24 cellular contexts compared by ENCODE assay signal in genomic region chr12:132765366-132765765, GRCh38. TPM values are rescaled to one million over a fixed set of nuclear protein-coding genes. Genes with fewer than 3 reads are reported as not detected.
DNase-seq lines count a peak whose midpoint lies in the region; ATAC-seq and TF ChIP-seq lines count a peak whose summit lies in the region.
"Had no signal": no experiment of that assay in that cellular context is flagged by ENCODE, and none has a peak within 500 bp of the region (broad histone marks: within the 10 kb centered on the region; RNA-seq: fewer than 3 reads in every experiment).

No MANE protein-coding gene starts in this region.

- H3K27ac Mint-ChIP-seq in CD4-positive, alpha-beta T cell = peak overlapping the region; percentile 56
- H3K27ac Mint-ChIP-seq in IgD-negative memory B cell (peak overlapping the region in 2 of 3 donors; percentile 57 to 97), WTC11 (peak overlapping the region; percentile 49; the same call in 1 of the 2 replicates)
- peak overlapping the region; percentile 46 to 47 for H3K27ac Mint-ChIP-seq in natural killer cell treated with Interleukin-12 subunit alpha and Interleukin-12 subunit beta and Interleukin-15 and Interleukin-18, amount 100 ng/mL, for 72 hours
- H3K27ac Mint-ChIP-seq: activated CD4-positive, alpha-beta memory T cell treated with anti-CD3 and anti-CD28 coated beads for 36 hours; activated naive CD8-positive, alpha-beta T cell treated with anti-CD3 and anti-CD28 coated beads, Interleukin-2, amount 10 ng/mL, durations not matched to agents 7 days and 5 days; activated T-helper 2 cell treated with anti-CD3 and anti-CD28 coated beads, Interferon-gamma antibody, Interleukin-2, Interleukin-4, amounts not matched to agents 10 μg/mL and 5 μg/mL and 100 μg/mL, durations not matched to agents 14 hours and 24 hours and 36 hours; CD4-positive, alpha-beta memory T cell had no signal

- H3K14ac ChIP-seq in neuronal stem cell (ENCODE audit: low read length) = no peak overlapping the region

- H2BK12ac ChIP-seq in neuronal stem cell (ENCODE audit: low read length) = no peak overlapping the region

- no peak for DNase-seq in CD4-positive, alpha-beta T cell
- DNase-seq in WTC11 (ENCODE audit: low spot score) (no peak), neuronal stem cell (ENCODE audit: low spot score) (no peak), AML-193 (lab: John Stamatoyannopoulos, UW) (no peak), tibial artery (no peak)
- no peak for DNase-seq in natural killer cell treated with Interleukin-12 subunit alpha and Interleukin-12 subunit beta and Interleukin-15 and Interleukin-18, amount 100 ng/mL, for 72 hours (ENCODE audit: low spot score)
- DNase-seq: activated CD4-positive, alpha-beta memory T cell treated with anti-CD3 and anti-CD28 coated beads for 36 hours; activated CD8-positive, alpha-beta memory T cell treated with anti-CD3 and anti-CD28 coated beads, Interleukin-2, amount 50 U/mL, for 48 hours; activated naive CD8-positive, alpha-beta T cell treated with anti-CD3 and anti-CD28 coated beads, Interleukin-2, amount 10 ng/mL, durations not matched to agents 7 days and 5 days; CD4-positive, alpha-beta memory T cell; DMS 273 treated with DMSO at 0.1 percent for 48 hours; effector CD4-positive, alpha-beta T cell; head of caudate nucleus; KBM-7; MV-4-11; NCI-H2171 treated with DMSO at 0.1 percent for 48 hours; NCI-H524 treated with DMSO at 0.1 percent for 48 hours; transverse colon; WERI-Rb-1 had no signal

- H2AFZ ChIP-seq in neuronal stem cell (ENCODE audit: low read length) = no peak overlapping the region

- H3K4ac ChIP-seq in neuronal stem cell (ENCODE audit: low read length) = no peak overlapping the region

- no peaks in the 10 kb centered on the region for H3K27me3 ChIP-seq in CD4-positive, alpha-beta T cell (ENCODE audit: control insufficient read depth, insufficient read depth, low read length)
- H3K27me3 ChIP-seq in neuronal stem cell (ENCODE audit: control insufficient read depth in 3 of 3, insufficient read depth in 3 of 3, low read depth in 1 of 3, low read length in 3 of 3) (no peaks in the 10 kb centered on the region), tibial artery (no peaks in the 10 kb centered on the region)
- H3K27me3 ChIP-seq: SJSA1, transverse colon had no signal

- WGBS in neuronal stem cell (ENCODE audit: extremely low coverage in 2 of 2, insufficient read length in 2 of 2, insufficient replicate concordance in 1 of 2), 2 donors = no CpG with 5 or more reads among the region's 12 CpGs

- H3K23ac ChIP-seq in neuronal stem cell (ENCODE audit: low read depth, low read length, poor library complexity) = no peak overlapping the region

- H3K27me3 Mint-ChIP-seq in CD4-positive, alpha-beta T cell = no peaks in the 10 kb centered on the region
- H3K27me3 Mint-ChIP-seq in IgD-negative memory B cell = peaks cover 2% of the 10 kb centered on the region
- no peaks in the 10 kb centered on the region for H3K27me3 Mint-ChIP-seq in WTC11 (ENCODE audit: low read depth)
- H3K27me3 Mint-ChIP-seq in natural killer cell treated with Interleukin-12 subunit alpha and Interleukin-12 subunit beta and Interleukin-15 and Interleukin-18, amount 100 ng/mL, for 72 hours = no peaks in the 10 kb centered on the region
- H3K27me3 Mint-ChIP-seq: activated CD4-positive, alpha-beta memory T cell treated with anti-CD3 and anti-CD28 coated beads for 36 hours; activated naive CD8-positive, alpha-beta T cell treated with anti-CD3 and anti-CD28 coated beads, Interleukin-2, amount 10 ng/mL, durations not matched to agents 7 days and 5 days; CD4-positive, alpha-beta memory T cell had no signal

- H3K36me3 Mint-ChIP-seq in CD4-positive, alpha-beta T cell (ENCODE audit: low read depth) = peaks cover 11% of the 10 kb centered on the region
- H3K36me3 Mint-ChIP-seq in IgD-negative memory B cell = peaks cover 2% of the 10 kb centered on the region
- 0 out of 2 replicates have a peak, but pooled peaks cover under 1% of the 10 kb centered on the region for H3K36me3 Mint-ChIP-seq in WTC11
- peaks cover 4% of the 10 kb centered on the region for H3K36me3 Mint-ChIP-seq in natural killer cell treated with Interleukin-12 subunit alpha and Interleukin-12 subunit beta and Interleukin-15 and Interleukin-18, amount 100 ng/mL, for 72 hours

- no peaks in the 10 kb centered on the region for H3K9me3 ChIP-seq in CD4-positive, alpha-beta T cell (ENCODE audit: control insufficient read depth, low read length)
- H3K9me3 ChIP-seq in neuronal stem cell (replicated peaks in 1 of 2; ENCODE audit: control insufficient read depth in 2 of 2, insufficient read depth in 1 of 2, low read depth in 1 of 2, low read length in 2 of 2) (no peaks in the 10 kb centered on the region), tibial artery (no peaks in the 10 kb centered on the region)
- H3K9me3 ChIP-seq: psoas muscle, SJSA1, transverse colon had no signal

- CTCF ChIA-PET in CD4-positive, alpha-beta T cell (lab: Charles Lee) = no interaction called here
- CTCF ChIA-PET in WTC11 (lab: Charles Lee) = no interaction called here

- H3K4me3 ChIP-seq in neuronal stem cell (ENCODE audit: low read length in 2 of 2) (no peak overlapping the region), tibial artery (no peak overlapping the region)
- H3K4me3 ChIP-seq: psoas muscle, SJSA1, transverse colon had no signal

- peak overlapping the region; percentile 15 for H3K4me3 Mint-ChIP-seq in CD4-positive, alpha-beta T cell
- H3K4me3 Mint-ChIP-seq in IgD-negative memory B cell (peak overlapping the region in 3 of 4 donors; percentile 7 to 75 (median 65)), WTC11 (no peak overlapping the region)
- H3K4me3 Mint-ChIP-seq in natural killer cell treated with Interleukin-12 subunit alpha and Interleukin-12 subunit beta and Interleukin-15 and Interleukin-18, amount 100 ng/mL, for 72 hours = peak overlapping the region; percentile 41
- H3K4me3 Mint-ChIP-seq: activated CD4-positive, alpha-beta memory T cell treated with anti-CD3 and anti-CD28 coated beads for 36 hours; activated naive CD8-positive, alpha-beta T cell treated with anti-CD3 and anti-CD28 coated beads, Interleukin-2, amount 10 ng/mL, durations not matched to agents 7 days and 5 days had no signal

- H3K79me1 ChIP-seq in neuronal stem cell (ENCODE audit: low read depth, low read length) = peaks cover 4% of the 10 kb centered on the region

- H3K18ac ChIP-seq in neuronal stem cell (ENCODE audit: low read length) = no peak overlapping the region

- H2BK5ac ChIP-seq in neuronal stem cell (ENCODE audit: low read length) = no peak overlapping the region

- no peak overlapping the region for H2BK120ac ChIP-seq in neuronal stem cell (ENCODE audit: low read depth, low read length)

- intact Hi-C loops in CD4-positive, alpha-beta T cell (cut with DNase I, micrococcal nuclease) = loop anchor here in 1 of 2 experiments (5.0 kb wide), 1 partner anchor 42 kb away; no protein-coding TSS in a partner anchor
- intact Hi-C loops in tibial artery (cut with DNase I; ENCODE audit: low total_unique reads) = loop anchor here (10.0 kb wide), 2 partner anchors 51 to 139 kb away; partner anchors contain the start of gene PGAM5

- POLR2A ChIA-PET in CD4-positive, alpha-beta T cell (lab: Charles Lee) = no interaction called here
- POLR2A ChIA-PET in WTC11 (lab: Charles Lee) = no interaction called here

- H3K4me1 ChIP-seq in neuronal stem cell (ENCODE audit: control insufficient read depth in 2 of 2, insufficient read depth in 1 of 2, low read depth in 1 of 2, low read length in 2 of 2) (peaks cover 3 to 4% of the 10 kb centered on the region in 2 donors), tibial artery (peaks cover 0 to 14% (median 12%) of the 10 kb centered on the region in 4 donors)

- H2BK15ac ChIP-seq in neuronal stem cell (ENCODE audit: low read length) = no peak overlapping the region

- ATAC-seq in CD4-positive, alpha-beta T cell (ENCODE audit: poor library complexity) = no peak
- ATAC-seq in WTC11 (no peak), HG02938 (IDR thresholded peaks at IDR 0.05; ENCODE audit: unreplicated experiment) (no peak)
- ATAC-seq in natural killer cell treated with Interleukin-12 subunit alpha and Interleukin-12 subunit beta and Interleukin-15 and Interleukin-18, amount 100 ng/mL, for 72 hours = no peak
- ATAC-seq: psoas muscle had no signal

- H3K4me1 Mint-ChIP-seq in CD4-positive, alpha-beta T cell (ENCODE audit: low read depth) = peaks cover 48% of the 10 kb centered on the region
- H3K4me1 Mint-ChIP-seq in IgD-negative memory B cell (peaks cover 42 to 49% (median 47%) of the 10 kb centered on the region in 3 donors), WTC11 (peaks cover 12% of the 10 kb centered on the region)
- H3K4me1 Mint-ChIP-seq in natural killer cell treated with Interleukin-12 subunit alpha and Interleukin-12 subunit beta and Interleukin-15 and Interleukin-18, amount 100 ng/mL, for 72 hours (ENCODE audit: low read depth in 2 of 2) = peaks cover 32 to 34% of the 10 kb centered on the region in 2 donors

- H4K8ac ChIP-seq in neuronal stem cell (ENCODE audit: low read depth, low read length) = no peak overlapping the region

- no peak overlapping the region for H3K27ac ChIP-seq in CD4-positive, alpha-beta T cell (ENCODE audit: low read depth, low read length)
- H3K27ac ChIP-seq in neuronal stem cell (replicated peaks; ENCODE audit: low read length) (no peak overlapping the region), tibial artery (no peak overlapping the region)
- H3K27ac ChIP-seq: SJSA1, transverse colon, WERI-Rb-1 had no signal

- H3K9ac ChIP-seq in neuronal stem cell (ENCODE audit: low read depth, low read length, poor library complexity) = no peak overlapping the region

- no peak overlapping the region for H4K91ac ChIP-seq in neuronal stem cell (ENCODE audit: low read depth, low read length, poor library complexity)

- no peak for TF ChIP-seq CTCF in CD4-positive, alpha-beta T cell (IDR thresholded peaks at IDR 0.05)
- TF ChIP-seq CTCF in WTC11 (IDR thresholded peaks at IDR 0.05) (no peak), tibial artery (IDR thresholded peaks at IDR 0.05) (no peak)

- H2AK5ac ChIP-seq in neuronal stem cell (ENCODE audit: low read depth, low read length) = no peak overlapping the region

- H3K9me3 Mint-ChIP-seq in CD4-positive, alpha-beta T cell = no peaks in the 10 kb centered on the region
- no peaks in the 10 kb centered on the region for H3K9me3 Mint-ChIP-seq in IgD-negative memory B cell
- no peaks in the 10 kb centered on the region for H3K9me3 Mint-ChIP-seq in WTC11
- no peaks in the 10 kb centered on the region for H3K9me3 Mint-ChIP-seq in natural killer cell treated with Interleukin-12 subunit alpha and Interleukin-12 subunit beta and Interleukin-15 and Interleukin-18, amount 100 ng/mL, for 72 hours
- H3K9me3 Mint-ChIP-seq: activated CD4-positive, alpha-beta memory T cell treated with anti-CD3 and anti-CD28 coated beads for 36 hours; activated naive CD8-positive, alpha-beta T cell treated with anti-CD3 and anti-CD28 coated beads, Interleukin-2, amount 10 ng/mL, durations not matched to agents 7 days and 5 days; activated T-helper 2 cell treated with anti-CD3 and anti-CD28 coated beads, Interferon-gamma antibody, Interleukin-2, Interleukin-4, amounts not matched to agents 10 μg/mL and 5 μg/mL and 100 μg/mL, durations not matched to agents 14 hours and 24 hours and 36 hours had no signal

- peaks cover 0 to 21% of the 10 kb centered on the region in 2 donors for H3K36me3 ChIP-seq in neuronal stem cell (replicated peaks in 1 of 2; ENCODE audit: control insufficient read depth in 2 of 2, insufficient read depth in 2 of 2, low read length in 2 of 2)
- peaks cover 0 to 9% (median 7%) of the 10 kb centered on the region in 3 donors for H3K36me3 ChIP-seq in tibial artery
- H3K36me3 ChIP-seq: transverse colon had no signal

- no peak overlapping the region for H3K4me2 ChIP-seq in neuronal stem cell (ENCODE audit: insufficient read depth, low read length, poor library complexity, severe bottlenecking)

RNA-seq across cellular contexts. Expression of gene ANKLE2, which starts 3.7 kb away (rescaled TPM):
- 10 to 100 TPM; 61.7 to 65.7 TPM for total RNA-seq in CD4-positive, alpha-beta T cell
- polyA plus RNA-seq in IgD-negative memory B cell = 26.6 TPM
- total RNA-seq in WTC11 (2021) = 50.3 to 63.8 TPM (median 50.6 TPM) in 3 replicates
- 100 to 1,000 TPM; 163 to 193 TPM for total RNA-seq in natural killer cell treated with Interleukin-12 subunit alpha and Interleukin-12 subunit beta and Interleukin-15 and Interleukin-18, amount 100 ng/mL, for 72 hours
- 34.7 TPM for polyA plus RNA-seq in neuronal stem cell (2013, experiment 1 of 2)
- 30.8 TPM for polyA plus RNA-seq in neuronal stem cell (2013, experiment 2 of 2)

RNA-seq across cellular contexts. Expression of gene PGAM5, which starts 54.7 kb away (rescaled TPM):
- 10 to 100 TPM; 12.8 to 15.1 TPM for total RNA-seq in CD4-positive, alpha-beta T cell
- polyA plus RNA-seq in IgD-negative memory B cell = 21.4 TPM
- total RNA-seq in WTC11 (2021) = 76.8 to 89.7 TPM (median 81.0 TPM) in 3 replicates
- 100 to 1,000 TPM in 1 of 2 donors, 10 to 100 TPM in 1; 54.9 to 114 TPM for total RNA-seq in natural killer cell treated with Interleukin-12 subunit alpha and Interleukin-12 subunit beta and Interleukin-15 and Interleukin-18, amount 100 ng/mL, for 72 hours
- 33.9 TPM for polyA plus RNA-seq in neuronal stem cell (2013, experiment 1 of 2)
- 34.5 TPM for polyA plus RNA-seq in neuronal stem cell (2013, experiment 2 of 2)
